ENCODE assay signal across 8 cellular contexts in genomic region chr12:52690351-52691075, GRCh38. TPM values are rescaled to one million over a fixed set of nuclear protein-coding genes. Genes with fewer than 3 reads are reported as not detected.
A peak's percentile ranks its signal among the peaks of the same experiment; 100 is the strongest.
DNase-seq lines count a peak whose midpoint lies in the region; ATAC-seq and TF ChIP-seq lines count a peak whose summit lies in the region.
"Had no signal": no experiment of that assay in that cellular context is flagged by ENCODE, and none has a peak within 500 bp of the region (broad histone marks: within the 10 kb centered on the region; RNA-seq: fewer than 3 reads in every experiment).

No MANE protein-coding gene starts in this region.

- no peaks in the 10 kb centered on the region for H3K79me2 ChIP-seq in Karpas-422 (ENCODE audit: low read length)

- peak overlapping the region; percentile 30 for H3K9ac ChIP-seq in ES-I3 (ENCODE audit: low read depth, low read length)
- H3K9ac ChIP-seq in Karpas-422 (ENCODE audit: low read length) = no peak overlapping the region

- DNase-seq in RWPE2 (ENCODE audit: low spot score) = no peak
- no peak for DNase-seq in sigmoid colon
- no peak for DNase-seq in Karpas-422
- DNase-seq in NCI-H774 (lab: John Stamatoyannopoulos, UW) = no peak

- H3K9me3 ChIP-seq in ES-I3 (ENCODE audit: control insufficient read depth, insufficient read depth, low read length) = no peaks in the 10 kb centered on the region
- H3K9me3 ChIP-seq in RWPE2 (ENCODE audit: severe bottlenecking) = no peaks in the 10 kb centered on the region
- no peaks in the 10 kb centered on the region for H3K9me3 ChIP-seq in sigmoid colon
- H3K9me3 ChIP-seq in Karpas-422 (ENCODE audit: low read length) = no peaks in the 10 kb centered on the region

- H3K4me1 ChIP-seq in ES-I3 (ENCODE audit: insufficient read depth, low read length) = no peaks in the 10 kb centered on the region
- H3K4me1 ChIP-seq in RWPE2 (ENCODE audit: insufficient read depth, poor library complexity, severe bottlenecking) = peaks cover 7% of the 10 kb centered on the region
- peaks cover 0 to 17% (median 12%) of the 10 kb centered on the region in 4 donors for H3K4me1 ChIP-seq in sigmoid colon
- H3K4me1 ChIP-seq in Karpas-422 (ENCODE audit: low read length) = no peaks in the 10 kb centered on the region

- no peak for TF ChIP-seq CTCF in RWPE2 (IDR thresholded peaks at IDR 0.05; ENCODE audit: poor library complexity, severe bottlenecking)
- no peak for TF ChIP-seq CTCF in sigmoid colon (IDR thresholded peaks at IDR 0.05)

- WGBS in sigmoid colon, 2 donors = 65 to 68% methylated on average over 8 of the region's 8 CpGs

- no peak overlapping the region for H3K27ac ChIP-seq in RWPE2 (ENCODE audit: poor library complexity, severe bottlenecking)
- H3K27ac ChIP-seq in sigmoid colon = no peak overlapping the region
- H3K27ac ChIP-seq in Karpas-422 (ENCODE audit: low read length) = no peak overlapping the region

- TF ChIP-seq EP300 in sigmoid colon (IDR thresholded peaks at IDR 0.05) = no peak

- H3K4me3 ChIP-seq in RWPE2 (ENCODE audit: severe bottlenecking) (peak overlapping the region; percentile 7), iPS-11a (ENCODE audit: low read depth, low read length) (peak overlapping the region; percentile 35), sigmoid colon (peak overlapping the region in 3 of 4 donors; percentile 29 to 42 (median 33)), Karpas-422 (ENCODE audit: low read length) (no peak overlapping the region)

- intact Hi-C loops in sigmoid colon (cut with DNase I) = no loop called here

- peaks cover 4% of the 10 kb centered on the region for H3K27me3 ChIP-seq in RWPE2 (ENCODE audit: insufficient read depth, poor library complexity, severe bottlenecking)
- peaks cover 0 to 38% (median 18%) of the 10 kb centered on the region in 3 donors for H3K27me3 ChIP-seq in sigmoid colon
- no peaks in the 10 kb centered on the region for H3K27me3 ChIP-seq in Karpas-422 (ENCODE audit: low read length)

- H3K4me2 ChIP-seq in Karpas-422 (ENCODE audit: low read depth, low read length, poor library complexity, severe bottlenecking) = no peak overlapping the region

- no peaks in the 10 kb centered on the region for H3K36me3 ChIP-seq in ES-I3 (ENCODE audit: insufficient read depth, low read length)
- no peaks in the 10 kb centered on the region for H3K36me3 ChIP-seq in RWPE2 (ENCODE audit: low read depth)
- H3K36me3 ChIP-seq in sigmoid colon = no peaks in the 10 kb centered on the region
- H3K36me3 ChIP-seq in Karpas-422 (ENCODE audit: insufficient read depth, low read length) = no peaks in the 10 kb centered on the region

- no peak overlapping the region for H2AFZ ChIP-seq in Karpas-422 (ENCODE audit: low read length)

- H3K9me2 ChIP-seq in Karpas-422 (replicated peaks; ENCODE audit: insufficient read depth, low read length) = no peaks in the 10 kb centered on the region

- no peak for ATAC-seq in RWPE2 (ENCODE audit: low read depth)
- no peak for ATAC-seq in GM18505 (IDR thresholded peaks at IDR 0.05; ENCODE audit: unreplicated experiment)
- ATAC-seq: HepG2 had no signal

- no peaks in the 10 kb centered on the region for H4K20me1 ChIP-seq in Karpas-422 (ENCODE audit: insufficient read depth, low read depth, low read length)

- TF ChIP-seq POLR2A in sigmoid colon (IDR thresholded peaks at IDR 0.05) (no peak), GM18505 (IDR thresholded peaks at IDR 0.05; ENCODE audit: borderline replicate concordance, extremely low read depth, insufficient read depth, insufficient read length) (no peak)

RNA-seq across cellular contexts. Expression of gene KRT1, which starts 10.3 kb away (rescaled TPM):
- total RNA-seq in sigmoid colon = not detected
- polyA plus RNA-seq in sigmoid colon = not detected
- not detected in 2 replicates for total RNA-seq in Karpas-422 (2014; rRNA removed; shearing (Covaris generic); ENCODE audit: low replicate concordance)
- total RNA-seq: HepG2 had no signal
- polyA plus RNA-seq: HepG2 had no signal

RNA-seq across cellular contexts. Expression of gene KRT77, which starts 12.8 kb away (rescaled TPM):
- not detected for total RNA-seq in sigmoid colon
- under 1 TPM in 1 of 3 donors, not detected in 2; 0.01 TPM for polyA plus RNA-seq in sigmoid colon
- not detected in 2 replicates for total RNA-seq in Karpas-422 (2014; rRNA removed; shearing (Covaris generic); ENCODE audit: low replicate concordance)
- total RNA-seq: HepG2 had no signal
- polyA plus RNA-seq: HepG2 had no signal

RNA-seq across cellular contexts. Expression of gene KRT2, which starts 38.5 kb away (rescaled TPM):
- total RNA-seq in sigmoid colon = not detected
- polyA plus RNA-seq in sigmoid colon = under 1 TPM in 1 of 3 donors, not detected in 2; 0.38 TPM
- total RNA-seq in Karpas-422 (2014; rRNA removed; shearing (Covaris generic); ENCODE audit: low replicate concordance) = not detected in 2 replicates
- total RNA-seq: HepG2 had no signal
- polyA plus RNA-seq: HepG2 had no signal
